8 cellular contexts compared by ENCODE assay signal in genomic region chr11:2194877-2195755, GRCh38. TPM values are rescaled to one million over a fixed set of nuclear protein-coding genes. Genes with fewer than 3 reads are reported as not detected.
DNase-seq lines count a peak whose midpoint lies in the region; ATAC-seq and TF ChIP-seq lines count a peak whose summit lies in the region.

No MANE protein-coding gene starts in this region.

- H3K27ac ChIP-seq in adrenal gland: peak overlapping the region in 1 of 5 donors; percentile 70

- no peaks in the 10 kb centered on the region for H3K9me3 Mint-ChIP-seq in stimulated activated naive B cell treated with anti-CD40 and anti-IgM and Interleukin-4, amounts not matched to agents 10 μg/mL and 1 μg/mL and 100 μg/mL, for 72 hours

- DNase-seq in AG08395 (ENCODE audit: low spot score): peak; percentile 66
- DNase-seq in GM19238 (ENCODE audit: insufficient read length, low spot score): peak; percentile 51
- peak; percentile 52 for DNase-seq in SK-MEL-5 (ENCODE audit: low read depth, low spot score)
- peak in 6 of 7 donors; percentile 26 to 80 (median 54) for DNase-seq in adrenal gland
- peak; percentile 19 for DNase-seq in kidney tubule cell (ENCODE audit: low spot score)
- peak; percentile 22 for DNase-seq in stimulated activated naive B cell treated with anti-CD40 and anti-IgM and Interleukin-4, amounts not matched to agents 10 μg/mL and 1 μg/mL and 100 μg/mL, for 72 hours
- DNase-seq in dedifferentiated amniotic fluid mesenchymal stem cell (ENCODE audit: extremely low spot score): no peak

- TF ChIP-seq CTCF in adrenal gland (IDR thresholded peaks at IDR 0.05): peak; percentile 56 to 78 (median 71)

- peak; percentile 29 to 38 for ATAC-seq in stimulated activated naive B cell treated with anti-CD40 and anti-IgM and Interleukin-4, amounts not matched to agents 10 μg/mL and 1 μg/mL and 100 μg/mL, for 72 hours (replicated peaks)
- ATAC-seq in HG03175 (IDR thresholded peaks at IDR 0.05; ENCODE audit: unreplicated experiment): no peak

- H3K4me3 Mint-ChIP-seq in stimulated activated naive B cell treated with anti-CD40 and anti-IgM and Interleukin-4, amounts not matched to agents 10 μg/mL and 1 μg/mL and 100 μg/mL, for 72 hours: no peak overlapping the region

- no peak overlapping the region for H3K4me3 ChIP-seq in adrenal gland

- TF ChIP-seq POLR2A in adrenal gland (IDR thresholded peaks at IDR 0.05): no peak

- H3K4me1 Mint-ChIP-seq in stimulated activated naive B cell treated with anti-CD40 and anti-IgM and Interleukin-4, amounts not matched to agents 10 μg/mL and 1 μg/mL and 100 μg/mL, for 72 hours: peaks cover 16 to 19% of the 10 kb centered on the region in 2 donors

- H3K27ac Mint-ChIP-seq in stimulated activated naive B cell treated with anti-CD40 and anti-IgM and Interleukin-4, amounts not matched to agents 10 μg/mL and 1 μg/mL and 100 μg/mL, for 72 hours: peak overlapping the region; percentile 3

- intact Hi-C loops in adrenal gland (cut with DNase I): loop anchor here in 1 of 2 donors (5.0 to 10.0 kb wide), 3 partner anchors 107 to 330 kb away; partner anchors contain the start of genes C11orf21 and TSPAN32

- H3K27me3 ChIP-seq in adrenal gland: no peaks in the 10 kb centered on the region

- H3K36me3 Mint-ChIP-seq in stimulated activated naive B cell treated with anti-CD40 and anti-IgM and Interleukin-4, amounts not matched to agents 10 μg/mL and 1 μg/mL and 100 μg/mL, for 72 hours: no peaks in the 10 kb centered on the region

- in situ Hi-C loops in SK-MEL-5 (cut with HindIII; ENCODE audit: low pct_unique_long_range_greater_than_20kb, low sequenced_read_pairs): no loop called here

- no peaks in the 10 kb centered on the region for H3K36me3 ChIP-seq in adrenal gland (replicated peaks in 1 of 2)

- H3K27me3 Mint-ChIP-seq in stimulated activated naive B cell treated with anti-CD40 and anti-IgM and Interleukin-4, amounts not matched to agents 10 μg/mL and 1 μg/mL and 100 μg/mL, for 72 hours: peaks cover 27 to 37% of the 10 kb centered on the region in 2 donors

- H3K4me1 ChIP-seq in adrenal gland (replicated peaks in 1 of 2): peaks cover 0 to 4% of the 10 kb centered on the region in 2 donors

- WGBS in adrenal gland, 4 donors: 0 to 50% (median 40%) methylated on average over 7 to 24 of the region's 24 CpGs

- H3K9me3 ChIP-seq in adrenal gland (replicated peaks in 1 of 3): no peaks in the 10 kb centered on the region

RNA-seq across cellular contexts. Expression of gene TH, which starts 23.5 kb away (rescaled TPM):
- not detected in 2 replicates for total RNA-seq in SK-MEL-5 (2014; rRNA removed; shearing (Covaris generic))
- not detected in 2 replicates for polyA plus RNA-seq in SK-MEL-5 (2015; cell fraction: cytosol; rRNA removed)
- not detected in 2 replicates for polyA plus RNA-seq in SK-MEL-5 (2015; cell fraction: nucleus; rRNA removed)
- total RNA-seq in adrenal gland: 100 to 1,000 TPM in 3 of 8 donors, 10 to 100 TPM in 1, 1 to 10 TPM in 2, under 1 TPM in 1, not detected in 1; 0.54 to 433 (median 23.6) TPM
- polyA plus RNA-seq in adrenal gland: 1,000 to 10,000 TPM in 1 of 3 donors, 100 to 1,000 TPM in 1, 10 to 100 TPM in 1; 55.2 to 1,253 (median 194) TPM

RNA-seq across cellular contexts. Expression of gene INS, which starts 34.1 kb away (rescaled TPM):
- not detected in 2 replicates for total RNA-seq in SK-MEL-5 (2014; rRNA removed; shearing (Covaris generic))
- not detected in 2 replicates for polyA plus RNA-seq in SK-MEL-5 (2015; cell fraction: cytosol; rRNA removed)
- not detected in 2 replicates for polyA plus RNA-seq in SK-MEL-5 (2015; cell fraction: nucleus; rRNA removed)
- 1 to 10 TPM in 1 of 8 donors, under 1 TPM in 1, not detected in 6; 0.72 to 2.2 TPM for total RNA-seq in adrenal gland
- polyA plus RNA-seq in adrenal gland: 10 to 100 TPM in 2 of 3 donors, not detected in 1; 10.9 to 45.2 TPM

RNA-seq across cellular contexts. Expression of gene IGF2, which starts 55.9 kb away (rescaled TPM):
- total RNA-seq in SK-MEL-5 (2014; rRNA removed; shearing (Covaris generic)): 0.03 and 0.27 TPM in 2 replicates
- polyA plus RNA-seq in SK-MEL-5 (2015; cell fraction: cytosol; rRNA removed): 0.90 and 1.8 TPM in 2 replicates
- not detected in 2 replicates for polyA plus RNA-seq in SK-MEL-5 (2015; cell fraction: nucleus; rRNA removed)
- 100 to 1,000 TPM in 4 of 8 donors, 10 to 100 TPM in 4; 41.8 to 340 (median 118) TPM for total RNA-seq in adrenal gland
- 100 to 1,000 TPM in 2 of 3 donors, 10 to 100 TPM in 1; 96.5 to 307 (median 102) TPM for polyA plus RNA-seq in adrenal gland

Comparison
In these comparisons a context has a peak if more than half of its experiments do, and no peak if none do; other contexts are left out.
1. RNA of gene IGF2, which starts 55.9 kb away (total RNA-seq): 41.8 to 340 TPM in adrenal gland; 0.03 to 0.27 TPM in SK-MEL-5; every median in the first group is over 10 times any median in the second.